Comparison of ENCODE assay signal across 15 cellular contexts in the genomic region with DNA sequence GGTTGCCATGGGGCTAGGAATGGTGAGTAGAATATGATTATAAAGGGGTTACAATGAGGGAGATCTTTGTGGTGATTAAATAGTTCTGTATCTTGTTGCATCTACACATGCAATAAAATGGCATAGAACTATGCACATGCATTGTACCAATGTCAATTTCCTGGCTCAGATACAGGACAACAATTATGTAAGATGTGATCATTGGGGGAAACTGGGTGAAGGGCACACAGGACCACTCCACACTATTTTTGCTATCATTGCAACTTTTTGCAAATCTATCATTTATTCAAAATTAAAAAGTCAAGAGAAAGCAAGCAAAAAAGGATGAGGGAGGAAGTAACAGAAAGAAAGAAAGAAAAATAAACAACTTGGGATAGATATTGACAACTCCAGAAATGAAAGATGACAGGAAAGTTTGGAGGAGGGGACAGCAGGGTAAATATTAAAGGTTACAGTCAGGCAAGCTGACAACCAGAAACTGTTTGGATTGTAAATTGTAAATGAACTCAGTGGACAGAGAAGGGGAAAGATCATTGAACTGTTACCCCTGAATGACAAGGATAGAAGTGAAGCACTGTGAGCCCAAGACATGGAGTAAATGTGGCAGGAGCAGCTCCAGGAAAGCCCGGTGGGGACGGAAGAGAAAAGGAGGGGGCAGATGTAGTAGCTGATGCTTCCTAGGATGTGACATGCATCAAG.
"Had no signal": no experiment of that assay in that cellular context is flagged by ENCODE, and none has a peak within 500 bp of the region (broad histone marks: within the 10 kb centered on the region; RNA-seq: fewer than 3 reads in every experiment).

No MANE protein-coding gene starts in this region.

- FAIRE-seq: keratinocyte, pancreas, TTC549 had no signal

- H3K4me3 Mint-ChIP-seq: activated B cell treated with CpG ODN at 0.5 μM for 24 hours; central memory CD8-positive, alpha-beta T cell; effector memory CD8-positive, alpha-beta T cell; T-helper 17 cell had no signal

- H3K27ac Mint-ChIP-seq: activated B cell treated with CpG ODN at 0.5 μM for 24 hours; effector memory CD8-positive, alpha-beta T cell; T-helper 17 cell had no signal

- H3K27me3 ChIP-seq: body of pancreas, left lung, pancreas, tibial artery, uterus had no signal

- H3K9me3 Mint-ChIP-seq: central memory CD8-positive, alpha-beta T cell; effector memory CD8-positive, alpha-beta T cell had no signal

- H3K36me3 ChIP-seq: left lung, pancreas, tibial artery, uterus had no signal

- H3K4me1 ChIP-seq: body of pancreas, pancreas, uterus had no signal

- ATAC-seq: body of pancreas; effector memory CD8-positive, alpha-beta T cell; left lung; pancreas; T-helper 17 cell had no signal

- H3K4me3 ChIP-seq: body of pancreas, left lung, pancreas, tibial artery, uterus had no signal

- DNase-seq: activated B cell treated with CpG ODN at 0.5 μM for 24 hours; amniotic stem cell; body of pancreas; effector memory CD8-positive, alpha-beta T cell; left lung; mesenchymal stem cell; pancreas; stimulated activated CD4-positive, alpha-beta T cell treated with anti-CD3 and anti-CD28 coated beads, Interleukin-2, amount 100 ng/mL, for 48 hours; T-helper 17 cell; tibial artery; uterus had no signal

- H3K27ac ChIP-seq: body of pancreas, epithelial cell of prostate, left lung, pancreas, tibial artery, uterus had no signal

- H3K9me3 ChIP-seq: body of pancreas, left lung, pancreas, tibial artery, uterus had no signal
